ENCODE assay signal across 2 cellular contexts in genomic region chr5:179435731-179436315, GRCh38.
TF ChIP-seq lines count a peak whose summit lies in the region.

No MANE protein-coding gene starts in this region.

TF ChIP-seq in HepG2, 621 proteins besides CTCF, POLR2A, EP300 and RAD21 (continued from another document):
- TF ChIP-seq FOXO4 (CRISPR knock-in tag; conservative IDR thresholded peaks at IDR 0.05) (no peak), EEA1 (CRISPR knock-in tag; IDR thresholded peaks at IDR 0.05; ENCODE audit: borderline replicate concordance) (no peak), ZNF557 (CRISPR knock-in tag; IDR thresholded peaks at IDR 0.05) (no peak), ZNF296 (CRISPR knock-in tag; conservative IDR thresholded peaks at IDR 0.05) (no peak), ZFP36L2 (CRISPR knock-in tag; IDR thresholded peaks at IDR 0.05) (no peak), TBX2 (CRISPR knock-in tag; IDR thresholded peaks at IDR 0.05; ENCODE audit: borderline replicate concordance) (no peak), NFKBIZ (CRISPR knock-in tag; IDR thresholded peaks at IDR 0.05) (no peak), ZNF660 (CRISPR knock-in tag; IDR thresholded peaks at IDR 0.05; ENCODE audit: borderline replicate concordance, low read depth) (no peak), ZNF10 (CRISPR knock-in tag; IDR thresholded peaks at IDR 0.05; ENCODE audit: borderline replicate concordance, low read depth) (no peak), ATRX (CRISPR knock-in tag; IDR thresholded peaks at IDR 0.05; ENCODE audit: borderline replicate concordance) (no peak)

TF ChIP-seq in GM23338, 12 proteins besides CTCF, POLR2A, EP300 and RAD21 (continued from another document):
- TF ChIP-seq ZNF114 (CRISPR knock-in tag; IDR thresholded peaks at IDR 0.05) (no peak), ZNF331 (CRISPR knock-in tag; IDR thresholded peaks at IDR 0.05; ENCODE audit: low read depth) (no peak), CREB1 (CRISPR knock-in tag; IDR thresholded peaks at IDR 0.05; ENCODE audit: low read depth) (no peak), NANOG (IDR thresholded peaks at IDR 0.05; ENCODE audit: borderline replicate concordance) (no peak), ZNF462 (CRISPR knock-in tag; IDR thresholded peaks at IDR 0.05) (no peak)
